ENCODE assay signal across 9 cellular contexts in the genomic region with DNA sequence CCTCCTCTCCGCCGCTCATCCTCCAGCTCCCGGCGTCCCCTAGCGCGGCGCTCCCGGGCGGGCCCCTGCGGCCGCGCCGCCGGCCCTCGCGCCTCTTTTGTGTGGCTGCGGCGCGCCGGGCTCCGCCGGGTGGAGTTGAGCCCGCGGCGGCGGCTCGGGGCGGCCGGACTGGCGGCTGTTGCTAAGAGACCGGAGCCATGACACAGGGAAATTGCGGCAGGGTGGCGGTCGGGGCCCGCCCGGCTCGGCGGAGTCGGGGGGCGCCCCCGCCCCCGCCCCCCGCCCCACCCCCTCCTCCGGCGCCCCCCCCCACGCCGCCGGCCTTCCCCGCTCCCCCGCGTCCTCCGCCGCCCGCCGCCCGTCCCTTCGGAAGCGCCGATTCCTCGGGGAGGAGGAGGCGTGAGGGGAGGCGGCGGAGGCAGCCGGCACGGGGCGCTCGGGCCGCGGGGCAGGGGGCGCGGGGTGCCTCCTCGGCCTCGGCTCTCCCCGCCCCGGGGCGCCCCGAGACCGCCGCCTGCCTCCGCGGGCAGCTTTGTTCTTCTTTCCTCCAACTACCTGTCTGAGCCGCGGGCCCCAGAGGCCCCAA. TPM values are rescaled to one million over a fixed set of nuclear protein-coding genes. Genes with fewer than 3 reads are reported as not detected.
DNase-seq lines count a peak whose midpoint lies in the region; ATAC-seq and TF ChIP-seq lines count a peak whose summit lies in the region.
"Had no signal": no experiment of that assay in that cellular context is flagged by ENCODE, and none has a peak within 500 bp of the region (broad histone marks: within the 10 kb centered on the region; RNA-seq: fewer than 3 reads in every experiment).

A gene (minus strand): TSS at position 223 of the 586 bp plus-strand sequence. CDS start 3,459 bp downstream, outside the sequence.

- H3K27ac ChIP-seq in CD8-positive, alpha-beta T cell (ENCODE audit: low read depth, low read length) = no peak within 1 kb of the TSS

- no peak for DNase-seq in CD8-positive, alpha-beta T cell
- DNase-seq in iPS-NIHi7 (ENCODE audit: extremely low spot score) (peak; percentile 72), DMS153 treated with DMSO at 0.1 percent for 48 hours (lab: John Stamatoyannopoulos, UW; ENCODE audit: unreplicated experiment) (no peak), NCI-H1048 (lab: John Stamatoyannopoulos, UW) (no peak)
- DNase-seq in stimulated activated naive CD8-positive, alpha-beta T cell treated with anti-CD3 and anti-CD28 coated beads, Interleukin-15, Interleukin-2, amounts not matched to agents 100 U/mL and 50 U/mL, for 24 hours = peak; percentile 14
- no peak for DNase-seq in activated CD4-positive, alpha-beta memory T cell treated with anti-CD3 and anti-CD28 coated beads, Interleukin-2, amount 10 ng/mL, durations not matched to agents 7 days and 5 days

- peaks cover 27% of the 10 kb centered on the region for H3K27me3 ChIP-seq in CD8-positive, alpha-beta T cell (ENCODE audit: insufficient read depth, low read length)

- H3K4me1 Mint-ChIP-seq in CD8-positive, alpha-beta T cell (ENCODE audit: low read depth) = peaks cover 17% of the 10 kb centered on the region
- H3K4me1 Mint-ChIP-seq in activated T-helper 17 cell treated with anti-CD3 and anti-CD28 coated beads, Interleukin-2, amount 50 U/mL, for 72 hours = no peaks in the 10 kb centered on the region
- no peaks in the 10 kb centered on the region for H3K4me1 Mint-ChIP-seq in activated CD4-positive, alpha-beta memory T cell treated with anti-CD3 and anti-CD28 coated beads, Interleukin-2, amount 10 ng/mL, durations not matched to agents 7 days and 5 days

- CTCF ChIA-PET in CD8-positive, alpha-beta T cell (lab: Charles Lee) = no interaction called here
- CTCF ChIA-PET in activated CD4-positive, alpha-beta memory T cell treated with anti-CD3 and anti-CD28 coated beads, Interleukin-2, amount 10 ng/mL, durations not matched to agents 7 days and 5 days (lab: Charles Lee) = interaction anchor here (0.6 kb wide), 1 partner anchor 537 kb away, joined by 3 read pairs; no protein-coding TSS in a partner anchor

- H3K4me3 ChIP-seq in CD8-positive, alpha-beta T cell (ENCODE audit: low read depth, low read length) = no peak within 1 kb of the TSS

- H3K4me1 ChIP-seq in CD8-positive, alpha-beta T cell (ENCODE audit: insufficient read depth, low read length) = no peaks in the 10 kb centered on the region

- no peaks in the 10 kb centered on the region for H3K36me3 ChIP-seq in CD8-positive, alpha-beta T cell (ENCODE audit: insufficient read depth, low read length)

- no peaks in the 10 kb centered on the region for H3K9me3 ChIP-seq in CD8-positive, alpha-beta T cell (ENCODE audit: low read length)

- no peaks in the 10 kb centered on the region for H3K36me3 Mint-ChIP-seq in CD8-positive, alpha-beta T cell
- H3K36me3 Mint-ChIP-seq in activated T-helper 17 cell treated with anti-CD3 and anti-CD28 coated beads, Interleukin-2, amount 50 U/mL, for 72 hours (ENCODE audit: low read depth) = no peaks in the 10 kb centered on the region
- no peaks in the 10 kb centered on the region for H3K36me3 Mint-ChIP-seq in activated CD4-positive, alpha-beta memory T cell treated with anti-CD3 and anti-CD28 coated beads, Interleukin-2, amount 10 ng/mL, durations not matched to agents 7 days and 5 days (ENCODE audit: low read depth)

- intact Hi-C loops in CD8-positive, alpha-beta T cell (cut with DNase I, micrococcal nuclease) = no loop called here

- H3K27me3 Mint-ChIP-seq in CD8-positive, alpha-beta T cell (ENCODE audit: low read depth) = peaks cover 58% of the 10 kb centered on the region
- H3K27me3 Mint-ChIP-seq in activated T-helper 17 cell treated with anti-CD3 and anti-CD28 coated beads, Interleukin-2, amount 50 U/mL, for 72 hours = peaks cover 66% of the 10 kb centered on the region
- peaks cover 61% of the 10 kb centered on the region for H3K27me3 Mint-ChIP-seq in activated CD4-positive, alpha-beta memory T cell treated with anti-CD3 and anti-CD28 coated beads, Interleukin-2, amount 10 ng/mL, durations not matched to agents 7 days and 5 days

- no peak for ATAC-seq in CD8-positive, alpha-beta T cell
- ATAC-seq in GM21367 (IDR thresholded peaks at IDR 0.05; ENCODE audit: unreplicated experiment) = peak; percentile 36
- ATAC-seq in activated T-helper 17 cell treated with anti-CD3 and anti-CD28 coated beads, Interleukin-2, amount 50 U/mL, for 72 hours (replicated peaks) = no peak
- ATAC-seq in stimulated activated naive CD8-positive, alpha-beta T cell treated with anti-CD3 and anti-CD28 coated beads, Interleukin-15, Interleukin-2, amounts not matched to agents 100 U/mL and 50 U/mL, for 24 hours = no peak
- ATAC-seq: HCT116 had no signal

- H3K4me3 Mint-ChIP-seq in CD8-positive, alpha-beta T cell = peak within 1 kb of the TSS; percentile 47
- peak within 1 kb of the TSS; percentile 29 for H3K4me3 Mint-ChIP-seq in activated T-helper 17 cell treated with anti-CD3 and anti-CD28 coated beads, Interleukin-2, amount 50 U/mL, for 72 hours
- H3K4me3 Mint-ChIP-seq in activated CD4-positive, alpha-beta memory T cell treated with anti-CD3 and anti-CD28 coated beads, Interleukin-2, amount 10 ng/mL, durations not matched to agents 7 days and 5 days = no peak within 1 kb of the TSS

- POLR2A ChIA-PET in CD8-positive, alpha-beta T cell (lab: Charles Lee) = no interaction called here
- POLR2A ChIA-PET in activated CD4-positive, alpha-beta memory T cell treated with anti-CD3 and anti-CD28 coated beads, Interleukin-2, amount 10 ng/mL, durations not matched to agents 7 days and 5 days (lab: Charles Lee) = no interaction called here

- H3K9me3 Mint-ChIP-seq in CD8-positive, alpha-beta T cell = no peaks in the 10 kb centered on the region
- H3K9me3 Mint-ChIP-seq in activated T-helper 17 cell treated with anti-CD3 and anti-CD28 coated beads, Interleukin-2, amount 50 U/mL, for 72 hours = no peaks in the 10 kb centered on the region
- H3K9me3 Mint-ChIP-seq in activated CD4-positive, alpha-beta memory T cell treated with anti-CD3 and anti-CD28 coated beads, Interleukin-2, amount 10 ng/mL, durations not matched to agents 7 days and 5 days = no peaks in the 10 kb centered on the region

- no peak within 1 kb of the TSS for H3K27ac Mint-ChIP-seq in CD8-positive, alpha-beta T cell
- H3K27ac Mint-ChIP-seq in activated T-helper 17 cell treated with anti-CD3 and anti-CD28 coated beads, Interleukin-2, amount 50 U/mL, for 72 hours = no peak within 1 kb of the TSS
- no peak within 1 kb of the TSS for H3K27ac Mint-ChIP-seq in activated CD4-positive, alpha-beta memory T cell treated with anti-CD3 and anti-CD28 coated beads, Interleukin-2, amount 10 ng/mL, durations not matched to agents 7 days and 5 days

- no peak for TF ChIP-seq CTCF in CD8-positive, alpha-beta T cell (IDR thresholded peaks at IDR 0.05)

RNA-seq across cellular contexts. Expression of the gene that starts here (rescaled TPM):
- total RNA-seq in CD8-positive, alpha-beta T cell = not detected
- total RNA-seq in activated T-helper 17 cell treated with anti-CD3 and anti-CD28 coated beads, Interleukin-2, amount 50 U/mL, for 72 hours = not detected
- not detected for total RNA-seq in activated CD4-positive, alpha-beta memory T cell treated with anti-CD3 and anti-CD28 coated beads, Interleukin-2, amount 10 ng/mL, durations not matched to agents 7 days and 5 days

Comparison
In these comparisons a context has a peak if more than half of its experiments do, and no peak if none do; other contexts are left out.
1. DNase-seq: peak in iPS-NIHi7 (single experiment) and stimulated activated naive CD8-positive, alpha-beta T cell treated with anti-CD3 and anti-CD28 coated beads, Interleukin-15, Interleukin-2, amounts not matched to agents 100 U/mL and 50 U/mL, for 24 hours (single experiment); none in CD8-positive, alpha-beta T cell (0 of 7), DMS153 treated with DMSO at 0.1 percent for 48 hours (single experiment), NCI-H1048 (single experiment) and activated CD4-positive, alpha-beta memory T cell treated with anti-CD3 and anti-CD28 coated beads, Interleukin-2, amount 10 ng/mL, durations not matched to agents 7 days and 5 days (single experiment).